Comparison of ENCODE assay signal across 17 cellular contexts in the genomic region with DNA sequence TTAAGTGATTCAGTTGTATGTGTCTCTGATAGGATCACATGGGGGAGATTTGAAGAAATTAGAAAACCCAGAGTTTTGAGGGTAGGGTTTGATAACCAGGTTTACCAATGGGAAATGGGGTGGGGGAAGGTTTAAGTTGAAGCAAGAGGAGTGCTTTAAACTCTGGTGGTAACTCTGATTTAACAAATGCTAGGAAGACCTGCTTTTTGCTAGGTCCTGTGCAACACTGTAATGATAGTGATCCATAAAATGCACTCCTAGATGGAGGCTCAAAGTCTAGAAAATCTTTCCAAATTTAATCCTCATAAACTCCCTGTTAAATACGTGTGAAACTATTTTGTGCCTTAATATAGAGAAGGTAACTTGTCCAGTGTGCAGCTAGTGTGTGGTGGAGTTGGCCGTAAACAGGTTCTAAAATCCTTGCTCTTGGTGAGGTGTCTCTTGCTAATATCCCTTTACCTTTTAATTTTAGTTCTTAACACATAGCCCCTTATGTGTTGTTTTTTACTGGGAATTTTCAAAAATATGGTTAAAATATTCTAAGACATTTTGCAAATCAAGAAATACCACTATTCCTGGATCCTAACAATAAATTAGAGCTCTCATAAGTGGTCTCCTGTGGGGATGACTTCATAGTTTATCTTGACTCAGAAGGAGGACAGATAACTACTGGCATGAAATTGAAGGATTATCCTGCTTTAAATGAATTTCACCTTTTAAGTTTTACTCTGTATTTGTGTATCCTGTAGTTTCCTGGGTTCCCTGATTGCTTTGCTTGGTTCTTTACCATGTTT. TPM values are rescaled to one million over a fixed set of nuclear protein-coding genes. Genes with fewer than 3 reads are reported as not detected.
A peak's percentile ranks its signal among the peaks of the same experiment; 100 is the strongest.
DNase-seq lines count a peak whose midpoint lies in the region; ATAC-seq and TF ChIP-seq lines count a peak whose summit lies in the region.
"Had no signal": no experiment of that assay in that cellular context is flagged by ENCODE, and none has a peak within 500 bp of the region (broad histone marks: within the 10 kb centered on the region; RNA-seq: fewer than 3 reads in every experiment).

No MANE protein-coding gene starts in this region.

- POLR2A ChIA-PET in PC-9 (lab: Charles Lee; ENCODE audit: unreplicated experiment) = no interaction called here

- peaks cover 41% of the 10 kb centered on the region for H3K4me1 Mint-ChIP-seq in activated T-cell treated with anti-CD3 and anti-CD28 coated beads, Interleukin-2, amount 50 U/mL, for 4 hours (ENCODE audit: low read depth)
- H3K4me1 Mint-ChIP-seq in endothelial cell (ENCODE audit: unreplicated experiment) = peaks cover 18% of the 10 kb centered on the region
- peaks cover 31% of the 10 kb centered on the region for H3K4me1 Mint-ChIP-seq in stimulated activated effector memory CD8-positive, alpha-beta T cell treated with anti-CD3 and anti-CD28 coated beads, Interleukin-12 subunit alpha, Interleukin-12 subunit beta, amount 100 ng/mL, for 72 hours

- 0 out of 2 replicates have a peak overlapping the region, but pooled peaks have one; percentile 23 for H3K4me2 ChIP-seq in PC-9

- H3K27me3 ChIP-seq in PC-9 (ENCODE audit: insufficient read depth, low read depth) = no peaks in the 10 kb centered on the region
- H3K27me3 ChIP-seq: heart left ventricle, tibial nerve had no signal

- H3K79me2 ChIP-seq in PC-9 (ENCODE audit: low read depth) = peaks cover 46% of the 10 kb centered on the region

- H2AFZ ChIP-seq in PC-9 = no peak overlapping the region

- ATAC-seq in activated T-cell treated with anti-CD3 and anti-CD28 coated beads, Interleukin-2, amount 50 U/mL, for 4 hours = peak in 1 of 2 donors; percentile 12
- ATAC-seq in stimulated activated effector memory CD8-positive, alpha-beta T cell treated with anti-CD3 and anti-CD28 coated beads, Interleukin-12 subunit alpha, Interleukin-12 subunit beta, amount 100 ng/mL, for 72 hours = no peak
- ATAC-seq: activated naive CD4-positive, alpha-beta T cell treated with anti-CD3 and anti-CD28 coated beads, Interleukin-2, amount 50 U/mL, for 72 hours; heart left ventricle; lower lobe of right lung had no signal

- DNase-seq in activated T-cell treated with anti-CD3 and anti-CD28 coated beads, Interleukin-2, amount 50 U/mL, for 4 hours = no peak
- no peak for DNase-seq in activated T-cell treated with anti-CD3 and anti-CD28 coated beads, Interleukin-2, amount 50 U/mL, for 1 hour
- no peak for DNase-seq in PC-9
- DNase-seq in endothelial cell (ENCODE audit: low spot score) = no peak
- no peak for DNase-seq in stimulated activated effector memory CD8-positive, alpha-beta T cell treated with anti-CD3 and anti-CD28 coated beads, Interleukin-12 subunit alpha, Interleukin-12 subunit beta, amount 100 ng/mL, for 72 hours (ENCODE audit: low spot score in 2 of 2)
- no peak for DNase-seq in foreskin melanocyte
- DNase-seq in DMS79 (lab: John Stamatoyannopoulos, UW) = no peak
- no peak for DNase-seq in cardiac septum (ENCODE audit: low spot score)
- DNase-seq: activated CD4-positive, alpha-beta T cell treated with anti-CD3 and anti-CD28 coated beads, Interleukin-2, amount 50 U/mL, for 1 hour; DMS153; erythroblast; heart left ventricle; lower lobe of right lung; NCI-H510A treated with DMSO at 0.1 percent for 48 hours; T-helper 1 cell had no signal

- BruUV-seq in PC-9 (replicated peaks; lab: Mats Ljungman, UMichigan) = no TSS peak

- intact Hi-C loops in PC-9 (cut with micrococcal nuclease; ENCODE audit: unreplicated experiment) = no loop called here
- intact Hi-C loops in cardiac septum (cut with DNase I) = no loop called here

- no peaks in the 10 kb centered on the region for H3K9me3 Mint-ChIP-seq in activated T-cell treated with anti-CD3 and anti-CD28 coated beads, Interleukin-2, amount 50 U/mL, for 4 hours
- H3K9me3 Mint-ChIP-seq in endothelial cell (ENCODE audit: unreplicated experiment) = no peaks in the 10 kb centered on the region
- H3K9me3 Mint-ChIP-seq in stimulated activated effector memory CD8-positive, alpha-beta T cell treated with anti-CD3 and anti-CD28 coated beads, Interleukin-12 subunit alpha, Interleukin-12 subunit beta, amount 100 ng/mL, for 72 hours = no peaks in the 10 kb centered on the region
- H3K9me3 Mint-ChIP-seq: activated naive CD4-positive, alpha-beta T cell treated with anti-CD3 and anti-CD28 coated beads, Interleukin-2, amount 50 U/mL, for 72 hours had no signal

- H3K36me3 ChIP-seq in PC-9 (ENCODE audit: low read depth) = peaks cover 46% of the 10 kb centered on the region

- peaks cover 40% of the 10 kb centered on the region for H4K20me1 ChIP-seq in PC-9 (ENCODE audit: insufficient read depth)

- no peaks in the 10 kb centered on the region for H3K9me3 ChIP-seq in PC-9 (ENCODE audit: insufficient read depth, low read depth)
- H3K9me3 ChIP-seq: heart left ventricle, lower lobe of right lung, tibial nerve had no signal

- peaks cover 42% of the 10 kb centered on the region for H3F3A ChIP-seq in PC-9 (ENCODE audit: insufficient read depth, low read depth)

- H3K4me1 ChIP-seq in PC-9 (replicated peaks; ENCODE audit: insufficient read depth) = peaks cover 13% of the 10 kb centered on the region

- no peaks in the 10 kb centered on the region for H3K9me2 ChIP-seq in PC-9 (ENCODE audit: insufficient read depth)

- H3K27ac Mint-ChIP-seq in endothelial cell (ENCODE audit: unreplicated experiment) = no peak overlapping the region
- peak overlapping the region; percentile 97 for H3K27ac Mint-ChIP-seq in stimulated activated effector memory CD8-positive, alpha-beta T cell treated with anti-CD3 and anti-CD28 coated beads, Interleukin-12 subunit alpha, Interleukin-12 subunit beta, amount 100 ng/mL, for 72 hours

- H3K27ac ChIP-seq in PC-9 = no peak overlapping the region
- H3K27ac ChIP-seq: heart left ventricle, lower lobe of right lung, tibial nerve had no signal

- no peak overlapping the region for H3K4me3 ChIP-seq in PC-9
- H3K4me3 ChIP-seq: heart left ventricle, lower lobe of right lung, tibial nerve had no signal

- CTCF ChIA-PET in PC-9 (lab: Charles Lee) = no interaction called here

- H3K4me3 Mint-ChIP-seq in activated T-cell treated with anti-CD3 and anti-CD28 coated beads, Interleukin-2, amount 50 U/mL, for 4 hours = peak overlapping the region; percentile 91
- peak overlapping the region; percentile 51 for H3K4me3 Mint-ChIP-seq in endothelial cell (ENCODE audit: unreplicated experiment)
- H3K4me3 Mint-ChIP-seq in stimulated activated effector memory CD8-positive, alpha-beta T cell treated with anti-CD3 and anti-CD28 coated beads, Interleukin-12 subunit alpha, Interleukin-12 subunit beta, amount 100 ng/mL, for 72 hours = peak overlapping the region; percentile 92

- no peaks in the 10 kb centered on the region for H3K27me3 Mint-ChIP-seq in activated T-cell treated with anti-CD3 and anti-CD28 coated beads, Interleukin-2, amount 50 U/mL, for 4 hours (ENCODE audit: low read depth)
- peaks cover 7% of the 10 kb centered on the region for H3K27me3 Mint-ChIP-seq in endothelial cell (ENCODE audit: unreplicated experiment)

- peaks cover 52% of the 10 kb centered on the region for H3K36me3 Mint-ChIP-seq in activated T-cell treated with anti-CD3 and anti-CD28 coated beads, Interleukin-2, amount 50 U/mL, for 4 hours (ENCODE audit: insufficient read depth)
- H3K36me3 Mint-ChIP-seq in endothelial cell (ENCODE audit: low read depth, unreplicated experiment) = peaks cover 23% of the 10 kb centered on the region
- peaks cover 94% of the 10 kb centered on the region for H3K36me3 Mint-ChIP-seq in stimulated activated effector memory CD8-positive, alpha-beta T cell treated with anti-CD3 and anti-CD28 coated beads, Interleukin-12 subunit alpha, Interleukin-12 subunit beta, amount 100 ng/mL, for 72 hours

- TF ChIP-seq CTCF in PC-9 (conservative IDR thresholded peaks at IDR 0.05) = no peak
- TF ChIP-seq CTCF in endothelial cell (IDR thresholded peaks at IDR 0.05; ENCODE audit: unreplicated experiment) = no peak

RNA-seq across cellular contexts. Expression of gene RPL34, which starts 4.1 kb away (rescaled TPM):
- 1,000 to 10,000 TPM; 1,718 to 1,800 (median 1,758) TPM for total RNA-seq in activated T-cell treated with anti-CD3 and anti-CD28 coated beads, Interleukin-2, amount 50 U/mL, for 4 hours
- total RNA-seq in PC-9 (2021) (672 and 676 TPM in 2 replicates), endothelial cell (ENCODE audit: unreplicated experiment) (1,233 TPM), cardiac septum (534 TPM)

RNA-seq across cellular contexts. Expression of gene OSTC, which starts 25.9 kb away (rescaled TPM):
- 100 to 1,000 TPM; 101 to 105 (median 103) TPM for total RNA-seq in activated T-cell treated with anti-CD3 and anti-CD28 coated beads, Interleukin-2, amount 50 U/mL, for 4 hours
- total RNA-seq in PC-9 (2021) (53.5 and 61.7 TPM in 2 replicates), endothelial cell (ENCODE audit: unreplicated experiment) (191 TPM), cardiac septum (38.0 TPM)
